Comparison of ENCODE assay signal across 1 cellular context in the genomic region with DNA sequence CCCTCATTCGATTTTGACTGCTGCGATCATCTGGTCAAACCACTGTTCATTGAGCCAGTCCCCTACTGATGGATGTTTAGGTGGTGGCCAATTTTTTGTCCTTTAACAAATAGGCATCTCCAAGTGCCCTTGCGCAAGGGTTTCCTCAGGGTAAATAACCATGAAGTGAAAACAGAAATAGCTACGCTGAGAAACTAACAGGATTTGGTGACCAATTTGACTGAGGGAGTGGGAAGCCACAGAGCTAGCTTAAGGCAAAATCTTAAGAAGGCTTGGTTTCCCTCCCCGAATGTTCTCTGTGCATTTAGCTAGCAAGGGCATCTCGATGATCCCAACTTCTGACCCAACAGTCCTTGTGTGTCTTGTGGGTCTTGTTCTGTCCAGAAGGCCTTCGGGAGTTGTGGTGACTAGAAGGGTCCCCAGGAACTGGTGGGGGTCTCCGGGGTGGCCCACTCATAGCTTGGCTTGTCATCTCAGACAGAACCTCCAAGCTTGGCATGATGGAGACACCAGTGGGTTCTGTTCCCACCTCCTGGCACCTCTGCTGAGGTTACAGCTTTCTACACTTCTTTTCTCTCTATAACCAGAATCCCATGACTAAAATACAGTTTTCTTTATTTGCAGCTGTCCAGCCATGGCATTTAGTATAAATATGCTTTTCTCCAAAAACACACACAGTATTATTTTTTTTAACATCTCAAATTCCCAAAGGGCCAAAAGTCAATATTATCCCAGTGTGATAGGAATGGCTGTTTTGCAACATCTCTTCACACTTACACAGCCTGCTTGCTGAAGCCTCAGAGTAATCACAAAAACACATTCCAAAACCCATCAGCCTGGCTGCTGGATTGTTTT.
TF ChIP-seq lines count a peak whose summit lies in the region.

No MANE protein-coding gene starts in this region.

TF ChIP-seq in HepG2, 621 proteins besides CTCF, POLR2A, EP300 and RAD21 (continued from another document and continues in another):
- TF ChIP-seq, protein P1, sequence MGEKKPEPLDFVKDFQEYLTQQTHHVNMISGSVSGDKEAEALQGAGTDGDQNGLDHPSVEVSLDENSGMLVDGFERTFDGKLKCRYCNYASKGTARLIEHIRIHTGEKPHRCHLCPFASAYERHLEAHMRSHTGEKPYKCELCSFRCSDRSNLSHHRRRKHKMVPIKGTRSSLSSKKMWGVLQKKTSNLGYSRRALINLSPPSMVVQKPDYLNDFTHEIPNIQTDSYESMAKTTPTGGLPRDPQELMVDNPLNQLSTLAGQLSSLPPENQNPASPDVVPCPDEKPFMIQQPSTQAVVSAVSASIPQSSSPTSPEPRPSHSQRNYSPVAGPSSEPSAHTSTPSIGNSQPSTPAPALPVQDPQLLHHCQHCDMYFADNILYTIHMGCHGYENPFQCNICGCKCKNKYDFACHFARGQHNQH (CRISPR knock-in tag; IDR thresholded peaks at IDR 0.05): peak; percentile 59; the same call in 1 of the 2 replicates
- TF ChIP-seq BRCA1 (CRISPR knock-in tag; IDR thresholded peaks at IDR 0.05): no peak
- TF ChIP-seq ZNF335 (CRISPR knock-in tag; IDR thresholded peaks at IDR 0.05): no peak
- no peak for TF ChIP-seq YY1 (IDR thresholded peaks at IDR 0.05; ENCODE audit: insufficient read depth, insufficient replicate concordance, low read depth, low read length)
- TF ChIP-seq, protein P2, sequence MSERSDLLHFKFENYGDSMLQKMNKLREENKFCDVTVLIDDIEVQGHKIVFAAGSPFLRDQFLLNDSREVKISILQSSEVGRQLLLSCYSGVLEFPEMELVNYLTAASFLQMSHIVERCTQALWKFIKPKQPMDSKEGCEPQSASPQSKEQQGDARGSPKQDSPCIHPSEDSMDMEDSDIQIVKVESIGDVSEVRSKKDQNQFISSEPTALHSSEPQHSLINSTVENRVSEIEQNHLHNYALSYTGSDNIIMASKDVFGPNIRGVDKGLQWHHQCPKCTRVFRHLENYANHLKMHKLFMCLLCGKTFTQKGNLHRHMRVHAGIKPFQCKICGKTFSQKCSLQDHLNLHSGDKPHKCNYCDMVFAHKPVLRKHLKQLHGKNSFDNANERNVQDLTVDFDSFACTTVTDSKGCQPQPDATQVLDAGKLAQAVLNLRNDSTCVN (CRISPR knock-in tag; IDR thresholded peaks at IDR 0.05; ENCODE audit: borderline replicate concordance): no peak
- TF ChIP-seq EHMT2 (IDR thresholded peaks at IDR 0.05; ENCODE audit: borderline replicate concordance, low read depth, low read length): no peak
- TF ChIP-seq NR3C1 (CRISPR knock-in tag; IDR thresholded peaks at IDR 0.05): no peak
- peak; percentile 98 for TF ChIP-seq TEAD3 (CRISPR knock-in tag; optimal IDR thresholded peaks at IDR 0.05; ENCODE audit: borderline replicate concordance)
- peak; percentile 90; the same call in 1 of the 2 replicates for TF ChIP-seq RXRB (CRISPR knock-in tag; IDR thresholded peaks at IDR 0.05; ENCODE audit: borderline replicate concordance)
- TF ChIP-seq TBL1XR1 (IDR thresholded peaks at IDR 0.05; ENCODE audit: borderline replicate concordance, low read length, partially characterized antibody): peak; percentile 94
- no peak for TF ChIP-seq ARID2 (CRISPR knock-in tag; IDR thresholded peaks at IDR 0.05; ENCODE audit: borderline replicate concordance)
- TF ChIP-seq, protein P3, sequence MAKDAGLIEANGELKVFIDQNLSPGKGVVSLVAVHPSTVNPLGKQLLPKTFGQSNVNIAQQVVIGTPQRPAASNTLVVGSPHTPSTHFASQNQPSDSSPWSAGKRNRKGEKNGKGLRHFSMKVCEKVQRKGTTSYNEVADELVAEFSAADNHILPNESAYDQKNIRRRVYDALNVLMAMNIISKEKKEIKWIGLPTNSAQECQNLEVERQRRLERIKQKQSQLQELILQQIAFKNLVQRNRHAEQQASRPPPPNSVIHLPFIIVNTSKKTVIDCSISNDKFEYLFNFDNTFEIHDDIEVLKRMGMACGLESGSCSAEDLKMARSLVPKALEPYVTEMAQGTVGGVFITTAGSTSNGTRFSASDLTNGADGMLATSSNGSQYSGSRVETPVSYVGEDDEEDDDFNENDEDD (CRISPR knock-in tag; IDR thresholded peaks at IDR 0.05; ENCODE audit: borderline replicate concordance): no peak
- 0 out of 2 replicates have a peak, but pooled peaks have one; percentile 16 for TF ChIP-seq ESRRA (CRISPR knock-in tag; IDR thresholded peaks at IDR 0.05; ENCODE audit: low read depth)
- no peak for TF ChIP-seq NPAS2 (CRISPR knock-in tag; IDR thresholded peaks at IDR 0.05; ENCODE audit: borderline replicate concordance)
- 0 out of 2 replicates have a peak, but pooled peaks have one; percentile 73 for TF ChIP-seq ZBTB7B (CRISPR knock-in tag; IDR thresholded peaks at IDR 0.05)
- TF ChIP-seq YEATS2 (CRISPR knock-in tag; IDR thresholded peaks at IDR 0.05; ENCODE audit: borderline replicate concordance): peak; percentile 21; the same call in 1 of the 2 replicates
- peak; percentile 85; the same call in 1 of the 2 replicates for TF ChIP-seq GATA4 (IDR thresholded peaks at IDR 0.05; ENCODE audit: borderline replicate concordance, low read depth)
- no peak for TF ChIP-seq ZKSCAN5 (CRISPR knock-in tag; IDR thresholded peaks at IDR 0.05)
- peak; percentile 100 for TF ChIP-seq TBX3 (IDR thresholded peaks at IDR 0.05; ENCODE audit: borderline replicate concordance)
- TF ChIP-seq TOPORS (CRISPR knock-in tag; IDR thresholded peaks at IDR 0.05): 0 out of 2 replicates have a peak, but pooled peaks have one; percentile 52
- no peak for TF ChIP-seq ZNF790 (CRISPR knock-in tag; IDR thresholded peaks at IDR 0.05; ENCODE audit: borderline replicate concordance)
- no peak for TF ChIP-seq SYNCRIP (IDR thresholded peaks at IDR 0.05; ENCODE audit: insufficient read depth, low read depth, low read length)
- TF ChIP-seq, protein P4, sequence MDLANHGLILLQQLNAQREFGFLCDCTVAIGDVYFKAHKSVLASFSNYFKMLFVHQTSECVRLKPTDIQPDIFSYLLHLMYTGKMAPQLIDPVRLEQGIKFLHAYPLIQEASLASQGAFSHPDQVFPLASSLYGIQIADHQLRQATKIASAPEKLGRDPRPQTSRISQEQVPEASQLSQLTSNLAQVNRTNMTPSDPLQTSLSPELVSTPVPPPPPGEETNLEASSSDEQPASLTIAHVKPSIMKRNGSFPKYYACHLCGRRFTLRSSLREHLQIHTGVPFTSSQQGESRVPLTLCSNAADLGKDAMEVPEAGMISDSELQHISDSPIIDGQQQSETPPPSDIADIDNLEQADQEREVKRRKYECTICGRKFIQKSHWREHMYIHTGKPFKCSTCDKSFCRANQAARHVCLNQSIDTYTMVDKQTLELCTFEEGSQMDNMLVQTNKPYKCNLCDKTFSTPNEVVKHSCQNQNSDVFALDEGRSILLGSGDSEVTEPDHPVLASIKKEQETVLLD (CRISPR knock-in tag; IDR thresholded peaks at IDR 0.05; ENCODE audit: low read depth): no peak
- peak; percentile 90 for TF ChIP-seq SOX13 (IDR thresholded peaks at IDR 0.05)
- peak; percentile 84 to 98; a peak in 3 of 4 replicates for TF ChIP-seq SOX13 (CRISPR knock-in tag; conservative IDR thresholded peaks at IDR 0.05 in 1 of 2, IDR thresholded peaks at IDR 0.05 in 1 of 2)
- no peak for TF ChIP-seq NONO (IDR thresholded peaks at IDR 0.05)
- peak; percentile 70; the same call in 1 of the 2 replicates for TF ChIP-seq NONO (CRISPR knock-in tag; conservative IDR thresholded peaks at IDR 0.05)
- TF ChIP-seq PRPF4 (IDR thresholded peaks at IDR 0.05; ENCODE audit: low read depth, low read length, poor library complexity, severe bottlenecking): no peak
- TF ChIP-seq, protein P5, sequence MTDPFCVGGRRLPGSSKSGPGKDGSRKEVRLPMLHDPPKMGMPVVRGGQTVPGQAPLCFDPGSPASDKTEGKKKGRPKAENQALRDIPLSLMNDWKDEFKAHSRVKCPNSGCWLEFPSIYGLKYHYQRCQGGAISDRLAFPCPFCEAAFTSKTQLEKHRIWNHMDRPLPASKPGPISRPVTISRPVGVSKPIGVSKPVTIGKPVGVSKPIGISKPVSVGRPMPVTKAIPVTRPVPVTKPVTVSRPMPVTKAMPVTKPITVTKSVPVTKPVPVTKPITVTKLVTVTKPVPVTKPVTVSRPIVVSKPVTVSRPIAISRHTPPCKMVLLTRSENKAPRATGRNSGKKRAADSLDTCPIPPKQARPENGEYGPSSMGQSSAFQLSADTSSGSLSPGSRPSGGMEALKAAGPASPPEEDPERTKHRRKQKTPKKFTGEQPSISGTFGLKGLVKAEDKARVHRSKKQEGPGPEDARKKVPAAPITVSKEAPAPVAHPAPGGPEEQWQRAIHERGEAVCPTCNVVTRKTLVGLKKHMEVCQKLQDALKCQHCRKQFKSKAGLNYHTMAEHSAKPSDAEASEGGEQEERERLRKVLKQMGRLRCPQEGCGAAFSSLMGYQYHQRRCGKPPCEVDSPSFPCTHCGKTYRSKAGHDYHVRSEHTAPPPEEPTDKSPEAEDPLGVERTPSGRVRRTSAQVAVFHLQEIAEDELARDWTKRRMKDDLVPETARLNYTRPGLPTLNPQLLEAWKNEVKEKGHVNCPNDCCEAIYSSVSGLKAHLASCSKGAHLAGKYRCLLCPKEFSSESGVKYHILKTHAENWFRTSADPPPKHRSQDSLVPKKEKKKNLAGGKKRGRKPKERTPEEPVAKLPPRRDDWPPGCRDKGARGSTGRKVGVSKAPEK (CRISPR knock-in tag; IDR thresholded peaks at IDR 0.05; ENCODE audit: borderline replicate concordance): no peak
- no peak for TF ChIP-seq POLR2AphosphoS5 (IDR thresholded peaks at IDR 0.05; ENCODE audit: low read depth, low read length)
- no peak for TF ChIP-seq PCBP2 (optimal IDR thresholded peaks at IDR 0.05; ENCODE audit: low read depth, low read length, poor library complexity, severe bottlenecking)
- 0 out of 2 replicates have a peak, but pooled peaks have one; percentile 15 for TF ChIP-seq ZNF629 (CRISPR knock-in tag; conservative IDR thresholded peaks at IDR 0.05)
- TF ChIP-seq MYC (CRISPR knock-in tag; IDR thresholded peaks at IDR 0.05; ENCODE audit: borderline replicate concordance): no peak
- TF ChIP-seq, protein P6, sequence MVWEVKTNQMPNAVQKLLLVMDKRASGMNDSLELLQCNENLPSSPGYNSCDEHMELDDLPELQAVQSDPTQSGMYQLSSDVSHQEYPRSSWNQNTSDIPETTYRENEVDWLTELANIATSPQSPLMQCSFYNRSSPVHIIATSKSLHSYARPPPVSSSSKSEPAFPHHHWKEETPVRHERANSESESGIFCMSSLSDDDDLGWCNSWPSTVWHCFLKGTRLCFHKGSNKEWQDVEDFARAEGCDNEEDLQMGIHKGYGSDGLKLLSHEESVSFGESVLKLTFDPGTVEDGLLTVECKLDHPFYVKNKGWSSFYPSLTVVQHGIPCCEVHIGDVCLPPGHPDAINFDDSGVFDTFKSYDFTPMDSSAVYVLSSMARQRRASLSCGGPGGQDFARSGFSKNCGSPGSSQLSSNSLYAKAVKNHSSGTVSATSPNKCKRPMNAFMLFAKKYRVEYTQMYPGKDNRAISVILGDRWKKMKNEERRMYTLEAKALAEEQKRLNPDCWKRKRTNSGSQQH (CRISPR knock-in tag; IDR thresholded peaks at IDR 0.05; ENCODE audit: low read depth): 0 out of 2 replicates have a peak, but pooled peaks have one; percentile 48
- no peak for TF ChIP-seq ZNF607 (CRISPR knock-in tag; IDR thresholded peaks at IDR 0.05; ENCODE audit: borderline replicate concordance)
- TF ChIP-seq ZKSCAN1 (IDR thresholded peaks at IDR 0.05; ENCODE audit: low read length): no peak
- no peak for TF ChIP-seq KLF13 (CRISPR knock-in tag; IDR thresholded peaks at IDR 0.05)
- TF ChIP-seq, protein P7, sequence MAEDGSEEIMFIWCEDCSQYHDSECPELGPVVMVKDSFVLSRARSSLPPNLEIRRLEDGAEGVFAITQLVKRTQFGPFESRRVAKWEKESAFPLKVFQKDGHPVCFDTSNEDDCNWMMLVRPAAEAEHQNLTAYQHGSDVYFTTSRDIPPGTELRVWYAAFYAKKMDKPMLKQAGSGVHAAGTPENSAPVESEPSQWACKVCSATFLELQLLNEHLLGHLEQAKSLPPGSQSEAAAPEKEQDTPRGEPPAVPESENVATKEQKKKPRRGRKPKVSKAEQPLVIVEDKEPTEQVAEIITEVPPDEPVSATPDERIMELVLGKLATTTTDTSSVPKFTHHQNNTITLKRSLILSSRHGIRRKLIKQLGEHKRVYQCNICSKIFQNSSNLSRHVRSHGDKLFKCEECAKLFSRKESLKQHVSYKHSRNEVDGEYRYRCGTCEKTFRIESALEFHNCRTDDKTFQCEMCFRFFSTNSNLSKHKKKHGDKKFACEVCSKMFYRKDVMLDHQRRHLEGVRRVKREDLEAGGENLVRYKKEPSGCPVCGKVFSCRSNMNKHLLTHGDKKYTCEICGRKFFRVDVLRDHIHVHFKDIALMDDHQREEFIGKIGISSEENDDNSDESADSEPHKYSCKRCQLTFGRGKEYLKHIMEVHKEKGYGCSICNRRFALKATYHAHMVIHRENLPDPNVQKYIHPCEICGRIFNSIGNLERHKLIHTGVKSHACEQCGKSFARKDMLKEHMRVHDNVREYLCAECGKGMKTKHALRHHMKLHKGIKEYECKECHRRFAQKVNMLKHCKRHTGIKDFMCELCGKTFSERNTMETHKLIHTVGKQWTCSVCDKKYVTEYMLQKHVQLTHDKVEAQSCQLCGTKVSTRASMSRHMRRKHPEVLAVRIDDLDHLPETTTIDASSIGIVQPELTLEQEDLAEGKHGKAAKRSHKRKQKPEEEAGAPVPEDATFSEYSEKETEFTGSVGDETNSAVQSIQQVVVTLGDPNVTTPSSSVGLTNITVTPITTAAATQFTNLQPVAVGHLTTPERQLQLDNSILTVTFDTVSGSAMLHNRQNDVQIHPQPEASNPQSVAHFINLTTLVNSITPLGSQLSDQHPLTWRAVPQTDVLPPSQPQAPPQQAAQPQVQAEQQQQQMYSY (CRISPR knock-in tag; IDR thresholded peaks at IDR 0.05): no peak
- no peak for TF ChIP-seq ZNF577 (CRISPR knock-in tag; IDR thresholded peaks at IDR 0.05; ENCODE audit: borderline replicate concordance, low read depth)
- TF ChIP-seq STAG1 (CRISPR knock-in tag; IDR thresholded peaks at IDR 0.05): peak; percentile 24; the same call in 1 of the 2 replicates
- peak; percentile 97 for TF ChIP-seq SOX5 (CRISPR knock-in tag; IDR thresholded peaks at IDR 0.05; ENCODE audit: borderline replicate concordance)
- TF ChIP-seq, protein P8, sequence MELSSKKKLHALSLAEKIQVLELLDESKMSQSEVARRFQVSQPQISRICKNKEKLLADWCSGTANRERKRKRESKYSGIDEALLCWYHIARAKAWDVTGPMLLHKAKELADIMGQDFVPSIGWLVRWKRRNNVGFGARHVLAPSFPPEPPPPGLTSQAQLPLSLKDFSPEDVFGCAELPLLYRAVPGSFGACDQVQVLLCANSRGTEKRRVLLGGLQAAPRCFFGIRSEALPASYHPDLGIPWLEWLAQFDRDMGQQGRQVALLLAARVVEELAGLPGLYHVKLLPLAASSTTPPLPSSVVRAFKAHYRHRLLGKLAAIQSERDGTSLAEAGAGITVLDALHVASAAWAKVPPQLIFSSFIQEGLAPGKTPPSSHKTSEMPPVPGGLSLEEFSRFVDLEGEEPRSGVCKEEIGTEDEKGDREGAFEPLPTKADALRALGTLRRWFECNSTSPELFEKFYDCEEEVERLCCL (CRISPR knock-in tag; IDR thresholded peaks at IDR 0.05; ENCODE audit: borderline replicate concordance): no peak
- TF ChIP-seq, protein P9, sequence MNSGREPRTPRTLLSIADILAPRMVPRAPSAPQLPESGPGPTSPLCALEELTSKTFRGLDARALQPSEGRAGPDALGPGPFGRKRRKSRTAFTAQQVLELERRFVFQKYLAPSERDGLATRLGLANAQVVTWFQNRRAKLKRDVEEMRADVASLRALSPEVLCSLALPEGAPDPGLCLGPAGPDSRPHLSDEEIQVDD (CRISPR knock-in tag; IDR thresholded peaks at IDR 0.05; ENCODE audit: borderline replicate concordance): no peak
- peak; percentile 91 for TF ChIP-seq SALL1 (CRISPR knock-in tag; IDR thresholded peaks at IDR 0.05)
- no peak for TF ChIP-seq NRL (CRISPR knock-in tag; IDR thresholded peaks at IDR 0.05; ENCODE audit: borderline replicate concordance)
- no peak for TF ChIP-seq TAF15 (IDR thresholded peaks at IDR 0.05; ENCODE audit: low read depth, low read length, poor library complexity, severe bottlenecking)
